Comparison of ENCODE assay signal across 17 cellular contexts in genomic region chr17:13372432-13372831, GRCh38.
DNase-seq lines count a peak whose midpoint lies in the region; ATAC-seq and TF ChIP-seq lines count a peak whose summit lies in the region.
"Had no signal": no experiment of that assay in that cellular context is flagged by ENCODE, and none has a peak within 500 bp of the region (broad histone marks: within the 10 kb centered on the region; RNA-seq: fewer than 3 reads in every experiment).

No MANE protein-coding gene starts in this region.

- TF ChIP-seq CTCF in heart left ventricle (IDR thresholded peaks at IDR 0.05), result no peak
- TF ChIP-seq CTCF in right atrium auricular region (IDR thresholded peaks at IDR 0.05), result no peak
- no peak for TF ChIP-seq CTCF in gastroesophageal sphincter (IDR thresholded peaks at IDR 0.05)

- intact Hi-C loops in heart left ventricle (cut with DNase I) (no loop called here), left ventricle myocardium superior (cut with micrococcal nuclease) (no loop called here)

- H3K9me3 ChIP-seq in heart left ventricle, result no peaks in the 10 kb centered on the region
- no peaks in the 10 kb centered on the region for H3K9me3 ChIP-seq in right atrium auricular region
- H3K9me3 ChIP-seq in gastroesophageal sphincter, result no peaks in the 10 kb centered on the region

- H3K27ac ChIP-seq in heart left ventricle, result no peak overlapping the region
- no peak overlapping the region for H3K27ac ChIP-seq in right atrium auricular region
- H3K27ac ChIP-seq in gastroesophageal sphincter, result no peak overlapping the region

- H3K4me1 ChIP-seq in heart left ventricle, result peaks cover 0 to 3% (median 0%) of the 10 kb centered on the region in 12 donors
- no peaks in the 10 kb centered on the region for H3K4me1 ChIP-seq in right atrium auricular region
- H3K4me1 ChIP-seq in gastroesophageal sphincter, result peaks cover 0 to under 1% (median 0%) of the 10 kb centered on the region in 3 donors

- TF ChIP-seq EP300 in gastroesophageal sphincter (IDR thresholded peaks at IDR 0.05), result no peak

- no peak overlapping the region for H3K4me3 ChIP-seq in heart left ventricle
- no peak overlapping the region for H3K4me3 ChIP-seq in right atrium auricular region
- H3K4me3 ChIP-seq in gastroesophageal sphincter, result no peak overlapping the region
- H3K4me3 ChIP-seq: GM23338 had no signal

- no peak for TF ChIP-seq POLR2A in heart left ventricle (IDR thresholded peaks at IDR 0.05)
- TF ChIP-seq POLR2A in gastroesophageal sphincter (IDR thresholded peaks at IDR 0.05), result no peak

- H3K27me3 ChIP-seq in heart left ventricle (no peaks in the 10 kb centered on the region), right atrium auricular region (no peaks in the 10 kb centered on the region), gastroesophageal sphincter (no peaks in the 10 kb centered on the region)

- no peaks in the 10 kb centered on the region for H3K36me3 ChIP-seq in heart left ventricle
- H3K36me3 ChIP-seq in right atrium auricular region, result no peaks in the 10 kb centered on the region
- no peaks in the 10 kb centered on the region for H3K36me3 ChIP-seq in gastroesophageal sphincter

- ATAC-seq in heart left ventricle (peak in 3 of 4 donors; percentile 33 to 61 (median 47)), left ventricle myocardium superior (peak; percentile 47), gastroesophageal sphincter (no peak), HG02610 (IDR thresholded peaks at IDR 0.05; ENCODE audit: unreplicated experiment) (no peak)
- ATAC-seq: GM23338, HCT116 had no signal

- DNase-seq in heart left ventricle, result no peak
- no peak for DNase-seq in right atrium auricular region (ENCODE audit: low spot score)
- DNase-seq in left ventricle myocardium superior, result no peak
- peak; percentile 12 for DNase-seq in pons (ENCODE audit: low spot score)
- DNase-seq in HT-29 (ENCODE audit: low spot score), result no peak
- DNase-seq: C1 segment of cervical spinal cord; Calu3; CD4-positive, alpha-beta memory T cell; COR-L47; DMS53; DMS79 treated with DMSO at 0.1 percent for 48 hours; GF-D8; H9 had no signal

- WGBS in heart left ventricle, 4 donors, result 63 to 79% (median 69%) methylated on average over 4 of the region's 4 CpGs
- WGBS in gastroesophageal sphincter (ENCODE audit: low coverage in 1 of 2), 2 donors, result 56 to 91% methylated on average over 1 to 4 of the region's 4 CpGs

Comparison
In these comparisons a context has a peak if more than half of its experiments do, and no peak if none do; other contexts are left out.
1. ATAC-seq: peak in heart left ventricle (3 of 4) and left ventricle myocardium superior (single experiment); none in gastroesophageal sphincter (single experiment) and HG02610 (single experiment).